1 cellular context compared by ENCODE assay signal in the genomic region with DNA sequence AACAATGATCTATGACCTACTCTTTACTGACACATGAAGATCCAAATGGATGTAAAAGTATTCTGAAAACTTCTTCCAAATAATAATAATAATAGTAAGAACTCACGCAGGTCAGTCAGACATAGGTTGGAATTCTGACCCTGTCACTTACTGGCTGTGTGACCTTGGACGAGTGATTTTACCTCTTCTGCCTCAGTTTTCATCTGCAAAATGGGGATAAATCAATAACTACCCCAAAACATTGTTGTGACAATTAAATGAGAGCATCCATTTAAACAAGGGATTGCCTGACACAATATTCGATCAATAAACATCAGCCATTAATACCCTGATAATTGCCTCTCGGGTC.
TF ChIP-seq lines count a peak whose summit lies in the region.

No MANE protein-coding gene starts in this region.

TF ChIP-seq in GM12878, 131 proteins besides CTCF, POLR2A, EP300 and RAD21:
- no peak for TF ChIP-seq RELA (IDR thresholded peaks at IDR 0.05; ENCODE audit: borderline replicate concordance, partially characterized antibody)
- TF ChIP-seq PKNOX1 (IDR thresholded peaks at IDR 0.05) = no peak
- TF ChIP-seq CREM (IDR thresholded peaks at IDR 0.05; ENCODE audit: low read depth) = no peak
- no peak for TF ChIP-seq HDAC2 (IDR thresholded peaks at IDR 0.05)
- no peak for TF ChIP-seq GATAD2B (conservative IDR thresholded peaks at IDR 0.05; ENCODE audit: low read depth)
- TF ChIP-seq ZZZ3 (IDR thresholded peaks at IDR 0.05; ENCODE audit: control insufficient read depth, insufficient read length, low read depth) = no peak
- TF ChIP-seq, protein P1, sequence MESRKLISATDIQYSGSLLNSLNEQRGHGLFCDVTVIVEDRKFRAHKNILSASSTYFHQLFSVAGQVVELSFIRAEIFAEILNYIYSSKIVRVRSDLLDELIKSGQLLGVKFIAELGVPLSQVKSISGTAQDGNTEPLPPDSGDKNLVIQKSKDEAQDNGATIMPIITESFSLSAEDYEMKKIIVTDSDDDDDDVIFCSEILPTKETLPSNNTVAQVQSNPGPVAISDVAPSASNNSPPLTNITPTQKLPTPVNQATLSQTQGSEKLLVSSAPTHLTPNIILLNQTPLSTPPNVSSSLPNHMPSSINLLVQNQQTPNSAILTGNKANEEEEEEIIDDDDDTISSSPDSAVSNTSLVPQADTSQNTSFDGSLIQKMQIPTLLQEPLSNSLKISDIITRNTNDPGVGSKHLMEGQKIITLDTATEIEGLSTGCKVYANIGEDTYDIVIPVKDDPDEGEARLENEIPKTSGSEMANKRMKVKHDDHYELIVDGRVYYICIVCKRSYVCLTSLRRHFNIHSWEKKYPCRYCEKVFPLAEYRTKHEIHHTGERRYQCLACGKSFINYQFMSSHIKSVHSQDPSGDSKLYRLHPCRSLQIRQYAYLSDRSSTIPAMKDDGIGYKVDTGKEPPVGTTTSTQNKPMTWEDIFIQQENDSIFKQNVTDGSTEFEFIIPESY (IDR thresholded peaks at IDR 0.05) = no peak
